Comparison of ENCODE assay signal across 22 cellular contexts in genomic region chr11:66693356-66694055, GRCh38. TPM values are rescaled to one million over a fixed set of nuclear protein-coding genes. Genes with fewer than 3 reads are reported as not detected.
DNase-seq lines count a peak whose midpoint lies in the region; ATAC-seq and TF ChIP-seq lines count a peak whose summit lies in the region.
"Had no signal": no experiment of that assay in that cellular context is flagged by ENCODE, and none has a peak within 500 bp of the region (broad histone marks: within the 10 kb centered on the region; RNA-seq: fewer than 3 reads in every experiment).

No MANE protein-coding gene starts in this region.

- no peak for TF ChIP-seq CTCF in heart left ventricle (IDR thresholded peaks at IDR 0.05)
- TF ChIP-seq CTCF in chondrocyte (IDR thresholded peaks at IDR 0.05) = no peak
- no peak for TF ChIP-seq CTCF in neural progenitor cell (IDR thresholded peaks at IDR 0.05)
- no peak for TF ChIP-seq CTCF in stomach (IDR thresholded peaks at IDR 0.05)

- no peaks in the 10 kb centered on the region for H4K20me1 ChIP-seq in neural progenitor cell (ENCODE audit: low read depth)

- H3K79me2 ChIP-seq in neural progenitor cell (ENCODE audit: low read depth) = no peaks in the 10 kb centered on the region

- no peaks in the 10 kb centered on the region for H3K27me3 Mint-ChIP-seq in chondrocyte (ENCODE audit: low read depth)
- H3K27me3 Mint-ChIP-seq in neural progenitor cell (ENCODE audit: insufficient read depth, low read depth) = peaks cover 12% of the 10 kb centered on the region

- H3K4me1 Mint-ChIP-seq in chondrocyte (ENCODE audit: low read depth) = peaks cover 3% of the 10 kb centered on the region
- peaks cover 3% of the 10 kb centered on the region for H3K4me1 Mint-ChIP-seq in neural progenitor cell
- H3K4me1 Mint-ChIP-seq: CD4-positive, alpha-beta memory T cell had no signal

- no peak overlapping the region for H2AFZ ChIP-seq in neural progenitor cell (replicated peaks)

- H3K27ac Mint-ChIP-seq in chondrocyte (ENCODE audit: unreplicated experiment) (no peak overlapping the region), neural progenitor cell (no peak overlapping the region)

- H3K36me3 Mint-ChIP-seq in chondrocyte (ENCODE audit: low read depth) (peaks cover 5% of the 10 kb centered on the region), neural progenitor cell (peaks cover 8% of the 10 kb centered on the region)
- H3K36me3 Mint-ChIP-seq: CD4-positive, alpha-beta memory T cell had no signal

- H3K36me3 ChIP-seq in heart left ventricle = no peaks in the 10 kb centered on the region
- H3K36me3 ChIP-seq in neural progenitor cell = no peaks in the 10 kb centered on the region
- peaks cover 0 to 1% (median 0%) of the 10 kb centered on the region in 4 donors for H3K36me3 ChIP-seq in stomach
- H3K36me3 ChIP-seq: SJSA1 had no signal

- H3K4me3 Mint-ChIP-seq in chondrocyte (ENCODE audit: unreplicated experiment) (no peak overlapping the region), neural progenitor cell (peak overlapping the region; percentile 41)
- H3K4me3 Mint-ChIP-seq: CD4-positive, alpha-beta memory T cell had no signal

- no peak for TF ChIP-seq EP300 in stomach (IDR thresholded peaks at IDR 0.05)

- H3K9me3 ChIP-seq in heart left ventricle = no peaks in the 10 kb centered on the region
- no peaks in the 10 kb centered on the region for H3K9me3 ChIP-seq in neural progenitor cell (ENCODE audit: low read depth)
- no peaks in the 10 kb centered on the region for H3K9me3 ChIP-seq in stomach
- H3K9me3 ChIP-seq: A549, SJSA1 had no signal

- H3K4me3 ChIP-seq in heart left ventricle (no peak overlapping the region), neural progenitor cell (no peak overlapping the region), stomach (no peak overlapping the region)
- H3K4me3 ChIP-seq: A549, GM12878, SJSA1 had no signal

- DNase-seq in Right ventricle myocardium inferior (ENCODE audit: missing footprints) = peak; percentile 2
- no peak for DNase-seq in heart left ventricle
- DNase-seq in chondrocyte (ENCODE audit: low spot score) = peak; percentile 66
- no peak for DNase-seq in neural progenitor cell (ENCODE audit: low spot score)
- DNase-seq in stomach = no peak
- DNase-seq in stimulated activated CD4-positive, alpha-beta T cell treated with anti-CD3 and anti-CD28 coated beads, Interleukin-15, amount 100 ng/mL, for 24 hours = no peak
- DNase-seq: CD4-positive, alpha-beta memory T cell; COR-L47; GDM1; Karpas-422; NCI-H1105; NCI-H146; NCI-H1930; NCI-H446; NCI-H524 treated with DMSO at 0.1 percent for 48 hours; NCI-H774; Right ventricle myocardium superior had no signal

- H3K27ac ChIP-seq in heart left ventricle = no peak overlapping the region
- H3K27ac ChIP-seq in neural progenitor cell = no peak overlapping the region
- no peak overlapping the region for H3K27ac ChIP-seq in stomach
- H3K27ac ChIP-seq: A549, SJSA1 had no signal

- ATAC-seq in Right ventricle myocardium inferior = no peak
- ATAC-seq in heart left ventricle = no peak
- ATAC-seq in HG02610 (IDR thresholded peaks at IDR 0.05; ENCODE audit: unreplicated experiment) = no peak
- no peak for ATAC-seq in GM18868 (IDR thresholded peaks at IDR 0.05; ENCODE audit: unreplicated experiment)

- 91 to 94% (median 94%) methylated on average over 11 to 15 of the region's 15 CpGs for WGBS in heart left ventricle, 4 donors
- WGBS in stomach, 5 donors = 86 to 94% (median 93%) methylated on average over 14 to 15 of the region's 15 CpGs

- no peak overlapping the region for H3K9ac ChIP-seq in neural progenitor cell

- intact Hi-C loops in Right ventricle myocardium inferior (cut with DNase I) (loop anchor here (1.0 kb wide), 1 partner anchor 141 kb away; no protein-coding TSS in a partner anchor), heart left ventricle (cut with DNase I) (loop anchor here (1.0 to 5.0 kb wide), 5 partner anchors 139 to 379 kb away; no protein-coding TSS in a partner anchor), stomach (cut with DNase I; ENCODE audit: low total_unique reads) (loop anchor here (2.0 kb wide), 1 partner anchor 137 kb away; no protein-coding TSS in a partner anchor)

- no peaks in the 10 kb centered on the region for H3K9me3 Mint-ChIP-seq in chondrocyte (ENCODE audit: low read depth)
- H3K9me3 Mint-ChIP-seq in neural progenitor cell = no peaks in the 10 kb centered on the region

- TF ChIP-seq POLR2A in heart left ventricle (IDR thresholded peaks at IDR 0.05) (no peak), stomach (IDR thresholded peaks at IDR 0.05) (no peak)

- H3K4me1 ChIP-seq in heart left ventricle = peaks cover 0 to 7% (median 0%) of the 10 kb centered on the region in 12 donors
- no peaks in the 10 kb centered on the region for H3K4me1 ChIP-seq in neural progenitor cell
- H3K4me1 ChIP-seq in stomach = peaks cover 0 to 7% (median 2%) of the 10 kb centered on the region in 4 donors
- H3K4me1 ChIP-seq: SJSA1 had no signal

- H3K27me3 ChIP-seq in heart left ventricle = no peaks in the 10 kb centered on the region
- H3K27me3 ChIP-seq in neural progenitor cell = no peaks in the 10 kb centered on the region
- H3K27me3 ChIP-seq in stomach = no peaks in the 10 kb centered on the region
- H3K27me3 ChIP-seq: SJSA1 had no signal

- H3K4me2 ChIP-seq in neural progenitor cell = no peak overlapping the region
- H3K4me2 ChIP-seq: A549 had no signal

- peaks cover 6% of the 10 kb centered on the region for H3F3A ChIP-seq in neural progenitor cell (ENCODE audit: low read depth)

RNA-seq across cellular contexts. Expression of gene RBM4B, which starts 15.8 kb away (rescaled TPM):
- total RNA-seq in Right ventricle myocardium inferior (14.0 TPM), heart left ventricle (10 to 100 TPM in 4 of 9 donors, 1 to 10 TPM in 5; 8.4 to 13.3 (median 10.0) TPM), chondrocyte (19.6 to 26.3 TPM (median 22.5 TPM) in 3 replicates), neural progenitor cell (ENCODE audit: low replicate concordance) (30.2 and 40.6 TPM in 2 replicates), stomach (10 to 100 TPM in 4 of 5 donors, not detected in 1; 15.6 to 61.4 (median 22.0) TPM)
- polyA plus RNA-seq in heart left ventricle (1 to 10 TPM; 7.0 to 8.9 TPM), stomach (10 to 100 TPM; 11.3 to 16.1 (median 11.6) TPM)

RNA-seq across cellular contexts. Expression of gene SPTBN2, which starts 35.5 kb away (rescaled TPM):
- total RNA-seq in Right ventricle myocardium inferior (0.95 TPM), heart left ventricle (1 to 10 TPM in 3 of 9 donors, under 1 TPM in 6; 0.50 to 3.1 (median 0.91) TPM), chondrocyte (13.2 to 18.6 TPM (median 15.7 TPM) in 3 replicates), neural progenitor cell (ENCODE audit: low replicate concordance) (14.5 and 51.7 TPM in 2 replicates), stomach (100 to 1,000 TPM in 1 of 5 donors, 10 to 100 TPM in 2, 1 to 10 TPM in 2; 7.5 to 134 (median 17.5) TPM)
- polyA plus RNA-seq in heart left ventricle (under 1 TPM; 0.30 to 0.62 TPM), stomach (10 to 100 TPM in 1 of 3 donors, 1 to 10 TPM in 2; 2.4 to 12.9 (median 6.2) TPM)
- total RNA-seq: CD4-positive, alpha-beta memory T cell had no signal
- polyA plus RNA-seq: CD4-positive, alpha-beta memory T cell had no signal

RNA-seq across cellular contexts. Expression of gene RBM4, which starts 55.0 kb away (rescaled TPM):
- total RNA-seq in Right ventricle myocardium inferior = 72.1 TPM
- 10 to 100 TPM; 46.4 to 89.4 (median 56.6) TPM for total RNA-seq in heart left ventricle
- polyA plus RNA-seq in heart left ventricle = 10 to 100 TPM; 46.8 to 61.6 TPM
- total RNA-seq in chondrocyte = 109 to 118 TPM (median 117 TPM) in 3 replicates
- total RNA-seq in neural progenitor cell (ENCODE audit: low replicate concordance) = 172 and 206 TPM in 2 replicates
- total RNA-seq in stomach = 100 to 1,000 TPM in 2 of 5 donors, 10 to 100 TPM in 3; 44.3 to 136 (median 98.4) TPM
- polyA plus RNA-seq in stomach = 100 to 1,000 TPM in 1 of 3 donors, 10 to 100 TPM in 2; 89.1 to 107 (median 90.4) TPM

Comparison
In these comparisons a context has a peak if more than half of its experiments do, and no peak if none do; other contexts are left out.
1. DNase-seq: peak in Right ventricle myocardium inferior (single experiment) and chondrocyte (single experiment); none in heart left ventricle (0 of 5), neural progenitor cell (single experiment), stomach (single experiment) and stimulated activated CD4-positive, alpha-beta T cell treated with anti-CD3 and anti-CD28 coated beads, Interleukin-15, amount 100 ng/mL, for 24 hours (single experiment).